In genomic region chr19:19860756-19861390, GRCh38 we compare ENCODE assay signal across 9 cellular contexts. TPM values are rescaled to one million over a fixed set of nuclear protein-coding genes. Genes with fewer than 3 reads are reported as not detected.
DNase-seq lines count a peak whose midpoint lies in the region; ATAC-seq and TF ChIP-seq lines count a peak whose summit lies in the region.
"Had no signal": no experiment of that assay in that cellular context is flagged by ENCODE, and none has a peak within 500 bp of the region (broad histone marks: within the 10 kb centered on the region; RNA-seq: fewer than 3 reads in every experiment).

No MANE protein-coding gene starts in this region.

- peak overlapping the region in 1 of 4 donors; percentile 70 for H3K27ac ChIP-seq in Peyer's patch

- H3K4me3 Mint-ChIP-seq in activated T-cell treated with anti-CD3 and anti-CD28 coated beads, Interleukin-2, amount 50 U/mL, for 72 hours, result peak overlapping the region; percentile 53 to 88

- H3K4me1 ChIP-seq in Peyer's patch, result no peaks in the 10 kb centered on the region

- H3K27me3 Mint-ChIP-seq in activated T-cell treated with anti-CD3 and anti-CD28 coated beads, Interleukin-2, amount 50 U/mL, for 72 hours (ENCODE audit: low read depth), result no peaks in the 10 kb centered on the region

- no peak for TF ChIP-seq CTCF in Peyer's patch (IDR thresholded peaks at IDR 0.05)

- H3K27ac Mint-ChIP-seq in activated T-cell treated with anti-CD3 and anti-CD28 coated beads, Interleukin-2, amount 50 U/mL, for 72 hours, result peak overlapping the region; percentile 27

- ATAC-seq in activated T-cell treated with anti-CD3 and anti-CD28 coated beads, Interleukin-2, amount 50 U/mL, for 72 hours (replicated peaks in 1 of 2), result peak; percentile 27 to 58
- ATAC-seq in HG03095 (IDR thresholded peaks at IDR 0.05; ENCODE audit: unreplicated experiment) (no peak), GM19452 (IDR thresholded peaks at IDR 0.05; ENCODE audit: unreplicated experiment) (no peak), HG03139 (IDR thresholded peaks at IDR 0.05; ENCODE audit: unreplicated experiment) (no peak), GM18861 (IDR thresholded peaks at IDR 0.05; ENCODE audit: unreplicated experiment) (no peak)

- H3K36me3 ChIP-seq in Peyer's patch, result no peaks in the 10 kb centered on the region

- DNase-seq in Peyer's patch, result peak in 2 of 3 donors; percentile 73 to 91
- peak; percentile 45 to 77 for DNase-seq in activated T-cell treated with anti-CD3 and anti-CD28 coated beads, Interleukin-2, amount 50 U/mL, for 72 hours
- DNase-seq in iPS-NIHi7 (ENCODE audit: extremely low spot score), result peak; percentile 91
- peak; percentile 57 for DNase-seq in stimulated activated CD8-positive, alpha-beta memory T cell treated with anti-CD3 and anti-CD28 coated beads, Interleukin-4, amount 100 ng/mL, for 48 hours
- DNase-seq: NCI-H1092 had no signal

- H3K9me3 ChIP-seq in Peyer's patch, result no peaks in the 10 kb centered on the region

- H3K9me3 Mint-ChIP-seq in activated T-cell treated with anti-CD3 and anti-CD28 coated beads, Interleukin-2, amount 50 U/mL, for 72 hours, result peaks cover 0 to 5% of the 10 kb centered on the region in 2 donors

- H3K27me3 ChIP-seq in Peyer's patch, result no peaks in the 10 kb centered on the region

- TF ChIP-seq POLR2A in Peyer's patch (IDR thresholded peaks at IDR 0.05), result no peak

- H3K4me3 ChIP-seq in Peyer's patch, result peak overlapping the region in 3 of 4 donors; percentile 7 to 47 (median 15)

- peaks cover 2 to 9% of the 10 kb centered on the region in 2 donors for H3K36me3 Mint-ChIP-seq in activated T-cell treated with anti-CD3 and anti-CD28 coated beads, Interleukin-2, amount 50 U/mL, for 72 hours (ENCODE audit: insufficient read depth in 2 of 2)

- peaks cover 15% of the 10 kb centered on the region for H3K4me1 Mint-ChIP-seq in activated T-cell treated with anti-CD3 and anti-CD28 coated beads, Interleukin-2, amount 50 U/mL, for 72 hours (ENCODE audit: low read depth)

RNA-seq across cellular contexts. Expression of gene ZNF253, which starts 4.8 kb away (rescaled TPM):
- 10 to 100 TPM; 11.2 to 37.1 (median 12.9) TPM for total RNA-seq in Peyer's patch
- 10 to 100 TPM; 23.8 to 30.8 TPM for total RNA-seq in activated T-cell treated with anti-CD3 and anti-CD28 coated beads, Interleukin-2, amount 50 U/mL, for 72 hours

RNA-seq across cellular contexts. Expression of gene ZNF506, which starts 39.3 kb away (rescaled TPM):
- 10 to 100 TPM; 25.9 to 56.9 (median 31.3) TPM for total RNA-seq in Peyer's patch
- total RNA-seq in activated T-cell treated with anti-CD3 and anti-CD28 coated beads, Interleukin-2, amount 50 U/mL, for 72 hours, result 10 to 100 TPM; 66.0 to 68.9 TPM

RNA-seq across cellular contexts. Expression of gene ZNF93, which starts 39.9 kb away (rescaled TPM):
- 1 to 10 TPM in 3 of 4 donors, under 1 TPM in 1; 0.88 to 8.3 (median 4.9) TPM for total RNA-seq in Peyer's patch
- 10 to 100 TPM; 18.8 to 23.5 TPM for total RNA-seq in activated T-cell treated with anti-CD3 and anti-CD28 coated beads, Interleukin-2, amount 50 U/mL, for 72 hours

Comparison
In these comparisons a context has a peak if more than half of its experiments do, and no peak if none do; other contexts are left out.
1. ATAC-seq: peak in activated T-cell treated with anti-CD3 and anti-CD28 coated beads, Interleukin-2, amount 50 U/mL, for 72 hours (2 of 2); none in HG03095 (single experiment), GM19452 (single experiment), HG03139 (single experiment) and GM18861 (single experiment).
2. Peak in every context shown above with its lines, with median percentiles within 50 percentile points of each other: DNase-seq.